1 cellular context compared by ENCODE assay signal in the genomic region with DNA sequence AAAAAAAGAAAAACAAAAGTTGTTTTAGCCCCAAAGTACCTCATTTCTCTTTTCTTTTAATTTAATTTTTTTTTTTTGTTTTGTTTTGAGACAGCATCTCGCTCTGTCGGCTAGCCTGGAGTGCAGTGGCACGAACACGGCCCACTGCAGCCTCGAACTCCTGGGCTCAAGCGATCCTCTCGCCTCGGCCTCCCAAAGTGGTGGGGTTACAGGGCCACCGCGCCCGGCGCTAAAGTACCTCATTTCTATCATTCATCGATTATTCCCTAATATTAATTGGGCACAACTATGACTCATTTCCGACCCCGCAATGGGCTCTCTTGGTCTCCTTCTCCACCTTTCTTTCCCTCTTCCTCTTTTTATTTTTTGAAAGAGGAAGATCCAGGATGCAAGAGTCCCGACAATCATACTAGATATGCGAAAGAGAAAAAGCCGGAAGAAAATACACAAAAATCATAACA.
TF ChIP-seq lines count a peak whose summit lies in the region.

No MANE protein-coding gene starts in this region.

TF ChIP-seq in HCT116, 20 proteins besides CTCF, POLR2A, EP300 and RAD21 (continued from another document):
- TF ChIP-seq, protein P1, sequence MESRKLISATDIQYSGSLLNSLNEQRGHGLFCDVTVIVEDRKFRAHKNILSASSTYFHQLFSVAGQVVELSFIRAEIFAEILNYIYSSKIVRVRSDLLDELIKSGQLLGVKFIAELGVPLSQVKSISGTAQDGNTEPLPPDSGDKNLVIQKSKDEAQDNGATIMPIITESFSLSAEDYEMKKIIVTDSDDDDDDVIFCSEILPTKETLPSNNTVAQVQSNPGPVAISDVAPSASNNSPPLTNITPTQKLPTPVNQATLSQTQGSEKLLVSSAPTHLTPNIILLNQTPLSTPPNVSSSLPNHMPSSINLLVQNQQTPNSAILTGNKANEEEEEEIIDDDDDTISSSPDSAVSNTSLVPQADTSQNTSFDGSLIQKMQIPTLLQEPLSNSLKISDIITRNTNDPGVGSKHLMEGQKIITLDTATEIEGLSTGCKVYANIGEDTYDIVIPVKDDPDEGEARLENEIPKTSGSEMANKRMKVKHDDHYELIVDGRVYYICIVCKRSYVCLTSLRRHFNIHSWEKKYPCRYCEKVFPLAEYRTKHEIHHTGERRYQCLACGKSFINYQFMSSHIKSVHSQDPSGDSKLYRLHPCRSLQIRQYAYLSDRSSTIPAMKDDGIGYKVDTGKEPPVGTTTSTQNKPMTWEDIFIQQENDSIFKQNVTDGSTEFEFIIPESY (IDR thresholded peaks at IDR 0.05; ENCODE audit: extremely low read depth, insufficient replicate concordance, low read length): no peak
- TF ChIP-seq CBX3 (IDR thresholded peaks at IDR 0.05; ENCODE audit: low read depth): no peak
- TF ChIP-seq, protein P2, sequence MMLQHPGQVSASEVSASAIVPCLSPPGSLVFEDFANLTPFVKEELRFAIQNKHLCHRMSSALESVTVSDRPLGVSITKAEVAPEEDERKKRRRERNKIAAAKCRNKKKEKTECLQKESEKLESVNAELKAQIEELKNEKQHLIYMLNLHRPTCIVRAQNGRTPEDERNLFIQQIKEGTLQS (IDR thresholded peaks at IDR 0.05): no peak
- TF ChIP-seq EGR1 (IDR thresholded peaks at IDR 0.05; ENCODE audit: low read depth): no peak
- TF ChIP-seq ELF1 (IDR thresholded peaks at IDR 0.05; ENCODE audit: borderline replicate concordance, low read depth): no peak
- TF ChIP-seq SP1 (IDR thresholded peaks at IDR 0.05; ENCODE audit: low read depth): no peak
- no peak for TF ChIP-seq SRF (IDR thresholded peaks at IDR 0.05; ENCODE audit: low read depth)
